Comparison of ENCODE assay signal across 12 cellular contexts in genomic region chr1:58774027-58774426, GRCh38. TPM values are rescaled to one million over a fixed set of nuclear protein-coding genes. Genes with fewer than 3 reads are reported as not detected.
DNase-seq lines count a peak whose midpoint lies in the region; ATAC-seq, FAIRE-seq and TF ChIP-seq lines count a peak whose summit lies in the region.
"Had no signal": no experiment of that assay in that cellular context is flagged by ENCODE, and none has a peak within 500 bp of the region (broad histone marks: within the 10 kb centered on the region; RNA-seq: fewer than 3 reads in every experiment).

No MANE protein-coding gene starts in this region.

- CTCF ChIA-PET in endothelial cell of umbilical vein (lab: Charles Lee): interaction anchor here (0.7 to 2.7 kb wide), 13 partner anchors 11 to 1173 kb away, joined by 3 to 25 read pairs (median 5); no protein-coding TSS in a partner anchor
- CTCF ChIA-PET in activated CD4-positive, alpha-beta memory T cell treated with anti-CD3 and anti-CD28 coated beads, Interleukin-2, amount 10 ng/mL, durations not matched to agents 7 days and 5 days (lab: Charles Lee): no interaction called here

- H3K4me2 ChIP-seq in DND-41 (ENCODE audit: insufficient read depth, low read length): peak overlapping the region; percentile 46
- H3K4me2 ChIP-seq in KMS-11: peak overlapping the region; percentile 37
- peak overlapping the region; percentile 32 for H3K4me2 ChIP-seq in endothelial cell of umbilical vein (ENCODE audit: insufficient read depth, low read length)

- peak overlapping the region; percentile 79 for H3K27ac ChIP-seq in DND-41 (ENCODE audit: low read length)
- peak overlapping the region; percentile 57; the same call in 1 of the 2 replicates for H3K27ac ChIP-seq in KMS-11
- H3K27ac ChIP-seq in endothelial cell of umbilical vein (ENCODE audit: insufficient read depth, low read depth, low read length): peak overlapping the region; percentile 25
- peak overlapping the region; percentile 58 to 66 (median 62) for H3K27ac ChIP-seq in gastrocnemius medialis

- H3K27me3 Mint-ChIP-seq in natural killer cell treated with Interleukin-12 subunit alpha and Interleukin-12 subunit beta and Interleukin-15 and Interleukin-18, amount 100 ng/mL, for 72 hours: peaks cover 0 to 4% of the 10 kb centered on the region in 2 donors
- peaks cover 7% of the 10 kb centered on the region for H3K27me3 Mint-ChIP-seq in activated CD4-positive, alpha-beta memory T cell treated with anti-CD3 and anti-CD28 coated beads, Interleukin-2, amount 10 ng/mL, durations not matched to agents 7 days and 5 days
- H3K27me3 Mint-ChIP-seq: activated CD4-positive, alpha-beta memory T cell treated with anti-CD3 and anti-CD28 coated beads for 36 hours; activated T-helper 17 cell treated with anti-CD3 and anti-CD28 coated beads, Interleukin-2, amount 50 U/mL, for 72 hours had no signal

- peak; percentile 4 for FAIRE-seq in endothelial cell of umbilical vein (lab: Jason Lieb, UNC)

- H3K4me1 ChIP-seq in DND-41 (ENCODE audit: insufficient read depth, low read length): peaks cover 21% of the 10 kb centered on the region
- H3K4me1 ChIP-seq in KMS-11 (ENCODE audit: low read depth, poor library complexity, severe bottlenecking): peaks cover 22% of the 10 kb centered on the region
- H3K4me1 ChIP-seq in endothelial cell of umbilical vein (ENCODE audit: control insufficient read depth, extremely low read depth, insufficient read depth, low read length): peaks cover 18% of the 10 kb centered on the region
- peaks cover 12 to 16% of the 10 kb centered on the region in 2 donors for H3K4me1 ChIP-seq in gastrocnemius medialis

- H3K27me3 ChIP-seq in DND-41 (ENCODE audit: insufficient read depth, low read length, poor library complexity) (no peaks in the 10 kb centered on the region), KMS-11 (ENCODE audit: insufficient read depth, low read depth) (no peaks in the 10 kb centered on the region), endothelial cell of umbilical vein (ENCODE audit: control insufficient read depth in 2 of 2, insufficient read depth in 2 of 2, low read length in 2 of 2) (no peaks in the 10 kb centered on the region), gastrocnemius medialis (no peaks in the 10 kb centered on the region)

- H3K9me3 ChIP-seq in DND-41 (ENCODE audit: insufficient read depth, low read length, severe bottlenecking) (no peaks in the 10 kb centered on the region), endothelial cell of umbilical vein (replicated peaks; ENCODE audit: control insufficient read depth, insufficient read depth, low read length) (no peaks in the 10 kb centered on the region), gastrocnemius medialis (no peaks in the 10 kb centered on the region)

- POLR2A ChIA-PET in endothelial cell of umbilical vein (lab: Charles Lee): interaction anchor here (0.9 to 2.9 kb wide), 5 partner anchors 9 to 976 kb away, joined by 3 to 23 read pairs (median 9); partner anchors contain the start of genes JUN and OMA1
- POLR2A ChIA-PET in activated CD4-positive, alpha-beta memory T cell treated with anti-CD3 and anti-CD28 coated beads, Interleukin-2, amount 10 ng/mL, durations not matched to agents 7 days and 5 days (lab: Charles Lee): interaction anchor here (0.8 to 2.8 kb wide), 3 partner anchors 8 to 19 kb away, joined by 3 to 14 read pairs (median 7); partner anchors contain the start of gene JUN

- no peaks in the 10 kb centered on the region for H3K9me1 ChIP-seq in endothelial cell of umbilical vein (replicated peaks; ENCODE audit: control insufficient read depth, extremely low read depth, insufficient read depth, low read length)

- no peak for TF ChIP-seq POLR2A in endothelial cell of umbilical vein (IDR thresholded peaks at IDR 0.05; ENCODE audit: low read depth, low read length)
- no peak for TF ChIP-seq POLR2A in gastrocnemius medialis (IDR thresholded peaks at IDR 0.05)

- peaks cover 0 to 6% of the 10 kb centered on the region in 2 donors for H3K4me1 Mint-ChIP-seq in natural killer cell treated with Interleukin-12 subunit alpha and Interleukin-12 subunit beta and Interleukin-15 and Interleukin-18, amount 100 ng/mL, for 72 hours (ENCODE audit: low read depth in 2 of 2)
- H3K4me1 Mint-ChIP-seq in activated CD4-positive, alpha-beta memory T cell treated with anti-CD3 and anti-CD28 coated beads, Interleukin-2, amount 10 ng/mL, durations not matched to agents 7 days and 5 days: peaks cover 9% of the 10 kb centered on the region
- H3K4me1 Mint-ChIP-seq: activated T-helper 17 cell treated with anti-CD3 and anti-CD28 coated beads, Interleukin-2, amount 50 U/mL, for 72 hours had no signal

- ATAC-seq in DND-41 (ENCODE audit: insufficient read depth, low read depth) (no peak), gastrocnemius medialis (no peak), HG02981 (IDR thresholded peaks at IDR 0.05; ENCODE audit: unreplicated experiment) (no peak)
- no peak for ATAC-seq in natural killer cell treated with Interleukin-12 subunit alpha and Interleukin-12 subunit beta and Interleukin-15 and Interleukin-18, amount 100 ng/mL, for 72 hours

- H3K9ac ChIP-seq in DND-41 (ENCODE audit: low read depth, low read length) (peak overlapping the region; percentile 41), KMS-11 (no peak overlapping the region), endothelial cell of umbilical vein (replicated peaks; ENCODE audit: extremely low read depth, insufficient read depth, low read length) (no peak overlapping the region)

- no peak overlapping the region for H3K4me3 Mint-ChIP-seq in natural killer cell treated with Interleukin-12 subunit alpha and Interleukin-12 subunit beta and Interleukin-15 and Interleukin-18, amount 100 ng/mL, for 72 hours
- H3K4me3 Mint-ChIP-seq in activated CD4-positive, alpha-beta memory T cell treated with anti-CD3 and anti-CD28 coated beads, Interleukin-2, amount 10 ng/mL, durations not matched to agents 7 days and 5 days: no peak overlapping the region
- H3K4me3 Mint-ChIP-seq: activated CD4-positive, alpha-beta memory T cell treated with anti-CD3 and anti-CD28 coated beads for 36 hours; activated T-helper 17 cell treated with anti-CD3 and anti-CD28 coated beads, Interleukin-2, amount 50 U/mL, for 72 hours had no signal

- H3K9me3 Mint-ChIP-seq in natural killer cell treated with Interleukin-12 subunit alpha and Interleukin-12 subunit beta and Interleukin-15 and Interleukin-18, amount 100 ng/mL, for 72 hours: no peaks in the 10 kb centered on the region
- no peaks in the 10 kb centered on the region for H3K9me3 Mint-ChIP-seq in activated CD4-positive, alpha-beta memory T cell treated with anti-CD3 and anti-CD28 coated beads, Interleukin-2, amount 10 ng/mL, durations not matched to agents 7 days and 5 days
- H3K9me3 Mint-ChIP-seq: activated CD4-positive, alpha-beta memory T cell treated with anti-CD3 and anti-CD28 coated beads for 36 hours; activated T-helper 17 cell treated with anti-CD3 and anti-CD28 coated beads, Interleukin-2, amount 50 U/mL, for 72 hours had no signal

- no peaks in the 10 kb centered on the region for H3K36me3 Mint-ChIP-seq in natural killer cell treated with Interleukin-12 subunit alpha and Interleukin-12 subunit beta and Interleukin-15 and Interleukin-18, amount 100 ng/mL, for 72 hours
- no peaks in the 10 kb centered on the region for H3K36me3 Mint-ChIP-seq in activated CD4-positive, alpha-beta memory T cell treated with anti-CD3 and anti-CD28 coated beads, Interleukin-2, amount 10 ng/mL, durations not matched to agents 7 days and 5 days (ENCODE audit: low read depth)
- H3K36me3 Mint-ChIP-seq: activated CD4-positive, alpha-beta memory T cell treated with anti-CD3 and anti-CD28 coated beads for 36 hours had no signal

- in situ Hi-C loops in gastrocnemius medialis (cut with MboI; ENCODE audit: low sequenced_read_pairs in 4 of 4): no loop called here

- H2AFZ ChIP-seq in DND-41 (ENCODE audit: low read depth, low read length) (peak overlapping the region; percentile 72), KMS-11 (ENCODE audit: low read depth) (peak overlapping the region; percentile 59; the same call in 1 of the 2 replicates), endothelial cell of umbilical vein (ENCODE audit: low read depth, low read length) (no peak overlapping the region)

- intact Hi-C loops in endothelial cell of umbilical vein (cut with micrococcal nuclease) (no loop called here), gastrocnemius medialis (cut with DNase I; ENCODE audit: low total_unique reads) (no loop called here)

- DNase-seq in DND-41 (no peak), endothelial cell of umbilical vein (ENCODE audit: low read depth, low spot score) (no peak), gastrocnemius medialis (no peak)
- DNase-seq in natural killer cell treated with Interleukin-12 subunit alpha and Interleukin-12 subunit beta and Interleukin-15 and Interleukin-18, amount 100 ng/mL, for 72 hours (ENCODE audit: low spot score): no peak
- DNase-seq in activated CD4-positive, CD25-positive, alpha-beta regulatory T cell treated with anti-CD3 and anti-CD28 coated beads, Interleukin-2, amount 50 U/mL, for 72 hours: no peak
- no peak for DNase-seq in activated CD4-positive, alpha-beta memory T cell treated with anti-CD3 and anti-CD28 coated beads, Interleukin-2, amount 10 ng/mL, durations not matched to agents 7 days and 5 days
- DNase-seq: NCI-H187, T1000 had no signal

- peak overlapping the region in 1 of 2 donors; percentile 33 for H3K27ac Mint-ChIP-seq in natural killer cell treated with Interleukin-12 subunit alpha and Interleukin-12 subunit beta and Interleukin-15 and Interleukin-18, amount 100 ng/mL, for 72 hours
- H3K27ac Mint-ChIP-seq in activated CD4-positive, alpha-beta memory T cell treated with anti-CD3 and anti-CD28 coated beads, Interleukin-2, amount 10 ng/mL, durations not matched to agents 7 days and 5 days: no peak overlapping the region
- H3K27ac Mint-ChIP-seq: activated CD4-positive, alpha-beta memory T cell treated with anti-CD3 and anti-CD28 coated beads for 36 hours had no signal

- no peaks in the 10 kb centered on the region for H3K79me2 ChIP-seq in DND-41 (ENCODE audit: insufficient read depth, low read length)
- H3K79me2 ChIP-seq in KMS-11 (ENCODE audit: insufficient read depth, low read depth): no peaks in the 10 kb centered on the region
- no peaks in the 10 kb centered on the region for H3K79me2 ChIP-seq in endothelial cell of umbilical vein (ENCODE audit: control insufficient read depth, insufficient read depth, low read length)

- dilution Hi-C loops in endothelial cell of umbilical vein (cut with MboI; ENCODE audit: extremely low pct_ligation_motif_present, low sequenced_read_pairs): no loop called here

- TF ChIP-seq CTCF in DND-41 (IDR thresholded peaks at IDR 0.05; ENCODE audit: borderline replicate concordance, extremely low read depth, low read length, poor library complexity, severe bottlenecking) (no peak), KMS-11 (conservative IDR thresholded peaks at IDR 0.05; ENCODE audit: low read depth, low read length) (no peak), endothelial cell of umbilical vein (IDR thresholded peaks at IDR 0.05; ENCODE audit: extremely low read depth in 1 of 2, insufficient read depth in 1 of 2, low read depth in 1 of 2, low read length in 2 of 2) (no peak), gastrocnemius medialis (IDR thresholded peaks at IDR 0.05 in 4 of 5, conservative IDR thresholded peaks at IDR 0.05 in 1 of 5) (no peak)

- 0 out of 4 replicates have a peak overlapping the region, but pooled peaks of 1 of the 2 experiments have one; percentile 7 for H3K4me3 ChIP-seq in DND-41 (ENCODE audit: low read depth in 1 of 2, low read length in 2 of 2)
- H3K4me3 ChIP-seq in KMS-11 (IDR thresholded peaks at IDR 0.05; ENCODE audit: insufficient read depth, low read depth, low read length): no peak overlapping the region
- no peak overlapping the region for H3K4me3 ChIP-seq in endothelial cell of umbilical vein (replicated peaks in 1 of 3; ENCODE audit: insufficient read depth in 1 of 3, low read depth in 1 of 3, low read length in 3 of 3)
- no peak overlapping the region for H3K4me3 ChIP-seq in gastrocnemius medialis

- H4K20me1 ChIP-seq in DND-41 (ENCODE audit: insufficient read depth, low read length) (no peaks in the 10 kb centered on the region), KMS-11 (ENCODE audit: insufficient read depth) (no peaks in the 10 kb centered on the region), endothelial cell of umbilical vein (replicated peaks; ENCODE audit: control insufficient read depth, extremely low read depth, insufficient read depth, low read length) (no peaks in the 10 kb centered on the region)

- BruUV-seq in endothelial cell of umbilical vein (replicated peaks; lab: Mats Ljungman, UMichigan): no TSS peak

- H3K36me3 ChIP-seq in DND-41 (ENCODE audit: insufficient read depth, low read length) (no peaks in the 10 kb centered on the region), KMS-11 (ENCODE audit: insufficient read depth) (no peaks in the 10 kb centered on the region), endothelial cell of umbilical vein (ENCODE audit: control insufficient read depth in 2 of 2, extremely low read depth in 1 of 2, insufficient read depth in 2 of 2, low read length in 2 of 2) (no peaks in the 10 kb centered on the region), gastrocnemius medialis (no peaks in the 10 kb centered on the region)

RNA-seq across cellular contexts. Expression of gene JUN, which starts 9.8 kb away (rescaled TPM):
- 81.1 and 88.3 TPM in 2 replicates for total RNA-seq in endothelial cell of umbilical vein
- 80.0 and 89.3 TPM in 2 replicates for polyA plus RNA-seq in endothelial cell of umbilical vein
- 57.8 and 84.1 TPM in 2 replicates for polyA plus RNA-seq in endothelial cell of umbilical vein (2011; cell fraction: cytosol; rRNA removed)
- 130 and 140 TPM in 2 replicates for polyA plus RNA-seq in endothelial cell of umbilical vein (2011; cell fraction: nucleus; rRNA removed)
- polyA plus RNA-seq in endothelial cell of umbilical vein (2012): 67.6 and 99.1 TPM in 2 replicates
- 50.1 and 61.0 TPM in 2 replicates for polyA minus RNA-seq in endothelial cell of umbilical vein
- polyA minus RNA-seq in endothelial cell of umbilical vein (2011; cell fraction: cytosol; rRNA and poly(A)+ RNA removed): 12.2 TPM
- 92.9 and 191 TPM in 2 replicates for polyA minus RNA-seq in endothelial cell of umbilical vein (2011; cell fraction: nucleus; rRNA and poly(A)+ RNA removed)
- 100 to 1,000 TPM in 2 of 4 donors, 10 to 100 TPM in 2; 41.2 to 104 (median 90.8) TPM for total RNA-seq in gastrocnemius medialis
- total RNA-seq in natural killer cell treated with Interleukin-12 subunit alpha and Interleukin-12 subunit beta and Interleukin-15 and Interleukin-18, amount 100 ng/mL, for 72 hours: 10 to 100 TPM; 62.2 to 90.1 TPM
- 10 to 100 TPM; 31.1 to 32.3 TPM for total RNA-seq in activated CD4-positive, alpha-beta memory T cell treated with anti-CD3 and anti-CD28 coated beads, Interleukin-2, amount 10 ng/mL, durations not matched to agents 7 days and 5 days

Comparison
In these comparisons a context has a peak if more than half of its experiments do, and no peak if none do; other contexts are left out.
1. H3K27ac ChIP-seq: peak in every context shown above with its lines; median percentile 79 in DND-41; 62 in gastrocnemius medialis; 57 in KMS-11; 25 in endothelial cell of umbilical vein.